1 cellular context compared by ENCODE assay signal in genomic region chr2:42223067-42223636, GRCh38.
TF ChIP-seq lines count a peak whose summit lies in the region.

No MANE protein-coding gene starts in this region.

TF ChIP-seq in A549, 52 proteins besides CTCF, POLR2A, EP300 and RAD21:
- no peak for TF ChIP-seq HOXB5 (CRISPR knock-in tag; IDR thresholded peaks at IDR 0.05)
- 0 out of 3 replicates have a peak, but pooled peaks have one; percentile 27 for TF ChIP-seq BCL3 (IDR thresholded peaks at IDR 0.05)
- peak; percentile 64; the same call in 1 of the 2 replicates for TF ChIP-seq GATA3 (IDR thresholded peaks at IDR 0.05; ENCODE audit: borderline replicate concordance)
- TF ChIP-seq CEBPB (IDR thresholded peaks at IDR 0.05), result peak in 1 of 2 experiments; percentile 38; a peak in 1 of 4 replicates
- TF ChIP-seq FOSL2 (IDR thresholded peaks at IDR 0.05), result no peak
- no peak for TF ChIP-seq FOSL2 (CRISPR knock-in tag; IDR thresholded peaks at IDR 0.05)
